Comparison of ENCODE assay signal across 31 cellular contexts in genomic region chr2:72743481-72743880, GRCh38.
"Had no signal": no experiment of that assay in that cellular context is flagged by ENCODE, and none has a peak within 500 bp of the region (broad histone marks: within the 10 kb centered on the region; RNA-seq: fewer than 3 reads in every experiment).

No MANE protein-coding gene starts in this region.

- H3K27ac ChIP-seq: adrenal gland, body of pancreas, cardiac muscle cell, colonic mucosa, esophagus muscularis mucosa, gastroesophageal sphincter had no signal

- H3K9me3 ChIP-seq: adrenal gland, body of pancreas, colonic mucosa, esophagus muscularis mucosa, gastroesophageal sphincter had no signal

- H3K4me3 ChIP-seq: adrenal gland, body of pancreas, cardiac muscle cell, colonic mucosa, esophagus muscularis mucosa, gastroesophageal sphincter had no signal

- FAIRE-seq: endometrium, endothelial cell of umbilical vein had no signal

- H3K36me3 ChIP-seq: adrenal gland, cardiac muscle cell, colonic mucosa had no signal

- ATAC-seq: activated CD8-positive, alpha-beta memory T cell treated with anti-CD3 and anti-CD28 coated beads, Interleukin-2, amount 10 ng/mL, durations not matched to agents 7 days and 5 days; activated CD8-positive, alpha-beta T cell treated with anti-CD3 and anti-CD28 coated beads, Interleukin-2, amount 10 ng/mL, durations not matched to agents 7 days and 5 days; activated naive CD8-positive, alpha-beta T cell treated with anti-CD3 and anti-CD28 coated beads, Interleukin-2, amount 50 U/mL, for 24 hours; body of pancreas; gastroesophageal sphincter; T-helper 17 cell had no signal

- DNase-seq: activated CD4-positive, alpha-beta memory T cell treated with anti-CD3 and anti-CD28 coated beads for 36 hours; activated CD4-positive, alpha-beta T cell treated with anti-CD3 and anti-CD28 coated beads for 36 hours; activated CD4-positive, alpha-beta T cell treated with anti-CD3 and anti-CD28 coated beads, Interleukin-2, amount 10 ng/mL, durations not matched to agents 24 days and 14 days; activated CD4-positive, CD25-positive, alpha-beta regulatory T cell; activated CD4-positive, CD25-positive, alpha-beta regulatory T cell treated with anti-CD3 and anti-CD28 coated beads, Interleukin-2, amount 50 U/mL, for 72 hours; activated CD8-positive, alpha-beta memory T cell treated with anti-CD3 and anti-CD28 coated beads, Interleukin-2, amount 10 ng/mL, durations not matched to agents 7 days and 5 days; activated CD8-positive, alpha-beta memory T cell treated with anti-CD3 and anti-CD28 coated beads, Interleukin-2, amount 50 U/mL, for 4 hours; activated CD8-positive, alpha-beta T cell treated with anti-CD3 and anti-CD28 coated beads, Interleukin-2, amount 10 ng/mL, durations not matched to agents 7 days and 5 days; activated effector memory CD4-positive, alpha-beta T cell treated with anti-CD3 and anti-CD28 coated beads, Interleukin-2, amount 50 U/mL, for 16 hours; activated naive CD4-positive, alpha-beta T cell treated with anti-CD3 and anti-CD28 coated beads for 36 hours; activated naive CD8-positive, alpha-beta T cell treated with anti-CD3 and anti-CD28 coated beads for 36 hours; activated naive CD8-positive, alpha-beta T cell treated with anti-CD3 and anti-CD28 coated beads, Interleukin-2, amount 50 U/mL, for 24 hours; activated T-cell treated with anti-CD3 and anti-CD28 coated beads, Interleukin-2, amount 50 U/mL, for 1 hour; activated T-cell treated with anti-CD3 and anti-CD28 coated beads, Interleukin-2, amount 50 U/mL, for 48 hours; adrenal gland; amygdala; aorta; body of pancreas; central memory CD4-positive, alpha-beta T cell; cerebellar nuclear complex; colonic mucosa; effector CD8-positive, alpha-beta T cell; foreskin melanocyte; hippocampal formation; T-helper 17 cell; T1000 had no signal

- H3K27me3 ChIP-seq: adrenal gland, body of pancreas, cardiac muscle cell, colonic mucosa, esophagus muscularis mucosa, gastroesophageal sphincter had no signal

- H3K4me1 ChIP-seq: colonic mucosa had no signal
